Comparison of ENCODE assay signal across 13 cellular contexts in genomic region chr1:213984387-213985180, GRCh38. TPM values are rescaled to one million over a fixed set of nuclear protein-coding genes. Genes with fewer than 3 reads are reported as not detected.
DNase-seq lines count a peak whose midpoint lies in the region; ATAC-seq, FAIRE-seq and TF ChIP-seq lines count a peak whose summit lies in the region.
"Had no signal": no experiment of that assay in that cellular context is flagged by ENCODE, and none has a peak within 500 bp of the region (broad histone marks: within the 10 kb centered on the region; RNA-seq: fewer than 3 reads in every experiment).

No MANE protein-coding gene starts in this region.

- H3K27me3 ChIP-seq in uterus, result peaks cover 31 to 64% of the 10 kb centered on the region in 2 donors

- TF ChIP-seq POLR2A in uterus (IDR thresholded peaks at IDR 0.05), result no peak

- no peaks in the 10 kb centered on the region for H3K36me3 ChIP-seq in uterus

- FAIRE-seq in urothelium cell line (lab: Jason Lieb, UNC), result no peak

- H3K4me1 Mint-ChIP-seq in nephron, result peaks cover 43% of the 10 kb centered on the region

- H3K4me3 Mint-ChIP-seq in nephron, result peak overlapping the region; percentile 65 to 97 (median 69)
- H3K4me3 Mint-ChIP-seq: CD8-positive, alpha-beta T cell; central memory CD8-positive, alpha-beta T cell had no signal

- DNase-seq in DMS53 treated with DMSO at 0.1 percent for 48 hours (lab: John Stamatoyannopoulos, UW; ENCODE audit: unreplicated experiment) (peak; percentile 69), NCI-H1417 treated with DMSO at 0.1 percent for 48 hours (lab: John Stamatoyannopoulos, UW) (peak; percentile 62), SHP77 treated with DMSO at 0.1 percent for 48 hours (lab: John Stamatoyannopoulos, UW) (peak; percentile 47), omental fat pad (ENCODE audit: low spot score) (no peak), urothelium cell line (ENCODE audit: low spot score) (no peak), OCI-M2 (lab: John Stamatoyannopoulos, UW; ENCODE audit: unreplicated experiment) (no peak), uterus (no peak)
- DNase-seq: activated T-cell treated with anti-CD3 and anti-CD28 coated beads, Interleukin-2, amount 50 U/mL, for 1 hour; CD8-positive, alpha-beta T cell; KBM-7 had no signal

- ATAC-seq in omental fat pad (ENCODE audit: low FRiP score), result no peak
- ATAC-seq: CD8-positive, alpha-beta T cell; Panc1 had no signal

- no peaks in the 10 kb centered on the region for H3K9me3 Mint-ChIP-seq in nephron
- H3K9me3 Mint-ChIP-seq: CD8-positive, alpha-beta T cell had no signal

- intact Hi-C loops in uterus (cut with DNase I; ENCODE audit: low total_unique reads), result no loop called here

- no peak overlapping the region for H3K4me3 ChIP-seq in uterus

- H3K4me1 ChIP-seq in uterus, result peaks cover 6 to 16% of the 10 kb centered on the region in 2 donors

- H3K27ac ChIP-seq in uterus, result no peak overlapping the region

- H3K9me3 ChIP-seq in uterus, result no peaks in the 10 kb centered on the region

- no peak overlapping the region for H3K27ac Mint-ChIP-seq in nephron
- H3K27ac Mint-ChIP-seq: CD8-positive, alpha-beta T cell had no signal

- TF ChIP-seq CTCF in nephron (IDR thresholded peaks at IDR 0.05; ENCODE audit: unreplicated experiment in 3 of 3), result no peak
- TF ChIP-seq CTCF in omental fat pad (IDR thresholded peaks at IDR 0.05), result no peak
- TF ChIP-seq CTCF in uterus (IDR thresholded peaks at IDR 0.05), result no peak

- peaks cover 96% of the 10 kb centered on the region for H3K27me3 Mint-ChIP-seq in nephron (ENCODE audit: low read depth)

- H3K36me3 Mint-ChIP-seq in nephron (ENCODE audit: low read depth), result no peaks in the 10 kb centered on the region
- H3K36me3 Mint-ChIP-seq: CD8-positive, alpha-beta T cell had no signal

RNA-seq across cellular contexts. Expression of gene PROX1, which starts 3.2 kb away (rescaled TPM):
- total RNA-seq in omental fat pad (1 to 10 TPM in 3 of 4 donors, under 1 TPM in 1; 0.96 to 8.4 (median 4.6) TPM), uterus (1 to 10 TPM; 3.8 to 7.9 (median 4.1) TPM)
- total RNA-seq: CD8-positive, alpha-beta T cell had no signal

Comparison
In these comparisons a context has a peak if more than half of its experiments do, and no peak if none do; other contexts are left out.
1. DNase-seq: peak in DMS53 treated with DMSO at 0.1 percent for 48 hours (single experiment), NCI-H1417 treated with DMSO at 0.1 percent for 48 hours (single experiment) and SHP77 treated with DMSO at 0.1 percent for 48 hours (single experiment); none in omental fat pad (single experiment), urothelium cell line (single experiment), OCI-M2 (single experiment) and uterus (0 of 2).